25 cellular contexts compared by ENCODE assay signal in the genomic region with DNA sequence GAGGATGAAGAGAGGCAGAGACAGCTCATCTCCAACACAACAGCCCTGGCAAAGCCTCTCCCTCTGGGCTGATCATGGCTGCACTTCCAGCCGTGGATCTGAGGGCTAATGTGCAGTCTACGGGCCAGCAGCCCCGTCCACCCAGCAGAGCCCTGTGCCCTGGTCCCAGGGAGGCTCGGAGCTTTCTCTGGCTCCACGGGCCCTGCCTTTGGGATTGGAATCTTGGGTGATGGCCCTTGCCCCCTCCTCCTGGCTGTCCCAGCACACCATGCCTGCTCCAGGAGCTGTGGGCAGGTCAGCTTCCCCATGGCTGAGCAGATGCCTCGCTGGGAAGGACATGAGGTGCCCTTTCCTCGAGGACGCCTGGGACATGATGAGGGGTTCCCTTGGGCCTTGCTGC.
"Had no signal": no experiment of that assay in that cellular context is flagged by ENCODE, and none has a peak within 500 bp of the region (broad histone marks: within the 10 kb centered on the region; RNA-seq: fewer than 3 reads in every experiment).

No MANE protein-coding gene starts in this region.

- H3K27ac ChIP-seq: epithelial cell of prostate, foreskin keratinocyte, gastroesophageal sphincter, heart left ventricle, hepatocyte, neutrophil, parathyroid adenoma, stomach, thyroid gland had no signal

- H3K9ac ChIP-seq: parathyroid adenoma had no signal

- H2AFZ ChIP-seq: hepatocyte, parathyroid adenoma had no signal

- DNase-seq: cortex of kidney; effector CD4-positive, alpha-beta T cell; endodermal cell; foreskin keratinocyte; kidney; natural killer cell; stimulated activated CD4-positive, alpha-beta T cell treated with anti-CD3 and anti-CD28 coated beads, Interleukin-12 subunit alpha, Interleukin-12 subunit beta, amount 100 ng/mL, for 4 hours; stimulated activated CD4-positive, alpha-beta T cell treated with anti-CD3 and anti-CD28 coated beads, Interleukin-1b, Interleukin-23, amount 100 ng/mL, for 48 hours; stimulated activated CD4-positive, alpha-beta T cell treated with anti-CD3 and anti-CD28 coated beads, Interleukin-4, amount 100 ng/mL, for 1 hour; stimulated activated CD8-positive, alpha-beta memory T cell treated with anti-CD3 and anti-CD28 coated beads, Interleukin-4, amount 100 ng/mL, for 48 hours; stimulated activated naive CD4-positive, alpha-beta T cell treated with Interleukin-2 at 50 U/mL for 16 hours; stomach; thyroid gland; trophoblast cell had no signal

- H3K4me1 ChIP-seq: foreskin keratinocyte, gastroesophageal sphincter, parathyroid adenoma, stomach had no signal

- H3K9me3 ChIP-seq: gastroesophageal sphincter, heart left ventricle, neutrophil, stomach, thyroid gland had no signal

- H3K4me3 ChIP-seq: gastroesophageal sphincter, heart left ventricle, hepatocyte, lung, smooth muscle cell, stomach, thyroid gland had no signal

- ATAC-seq: esophagus mucosa, foreskin keratinocyte, gastroesophageal sphincter, heart left ventricle, left lobe of liver, natural killer cell, sciatic nerve had no signal

- H3K4me2 ChIP-seq: hepatocyte, smooth muscle cell had no signal

- H3K36me3 ChIP-seq: gastroesophageal sphincter, heart left ventricle, neutrophil, stomach, thyroid gland had no signal

- H3K27me3 ChIP-seq: foreskin keratinocyte, heart left ventricle, hepatocyte, neutrophil, stomach, thyroid gland had no signal
